ENCODE assay signal across 13 cellular contexts in genomic region chr11:8337396-8337795, GRCh38.
"Had no signal": no experiment of that assay in that cellular context is flagged by ENCODE, and none has a peak within 500 bp of the region (broad histone marks: within the 10 kb centered on the region; RNA-seq: fewer than 3 reads in every experiment).

No MANE protein-coding gene starts in this region.

- H3K27ac ChIP-seq: adrenal gland, body of pancreas, breast epithelium, SJCRH30, SK-N-MC had no signal

- H3K27me3 ChIP-seq: adrenal gland, body of pancreas, breast epithelium, SJCRH30 had no signal

- H3K36me3 ChIP-seq: adrenal gland, breast epithelium, SJCRH30 had no signal

- H3K4me1 ChIP-seq: adrenal gland, body of pancreas, breast epithelium had no signal

- DNase-seq: activated CD4-positive, alpha-beta T cell treated with anti-CD3 and anti-CD28 coated beads, Interleukin-2, amount 50 U/mL, for 4 hours; activated gamma-delta T cell; activated naive CD4-positive, alpha-beta T cell treated with Interleukin-2 at 50 U/mL for 16 hours; activated T-cell treated with anti-CD3 and anti-CD28 coated beads, Interleukin-2, amount 50 U/mL, for 1 hour; NCI-H1417 treated with DMSO at 0.1 percent for 48 hours; NCI-H2081 treated with DMSO at 0.1 percent for 48 hours; NCI-H524 treated with DMSO at 0.1 percent for 48 hours; SHP77 had no signal

- H3K4me3 ChIP-seq: adrenal gland, body of pancreas, breast epithelium, SJCRH30, SK-N-MC had no signal

- H3K9me3 ChIP-seq: adrenal gland, body of pancreas, breast epithelium, SJCRH30 had no signal
